ENCODE assay signal across 18 cellular contexts in the genomic region with DNA sequence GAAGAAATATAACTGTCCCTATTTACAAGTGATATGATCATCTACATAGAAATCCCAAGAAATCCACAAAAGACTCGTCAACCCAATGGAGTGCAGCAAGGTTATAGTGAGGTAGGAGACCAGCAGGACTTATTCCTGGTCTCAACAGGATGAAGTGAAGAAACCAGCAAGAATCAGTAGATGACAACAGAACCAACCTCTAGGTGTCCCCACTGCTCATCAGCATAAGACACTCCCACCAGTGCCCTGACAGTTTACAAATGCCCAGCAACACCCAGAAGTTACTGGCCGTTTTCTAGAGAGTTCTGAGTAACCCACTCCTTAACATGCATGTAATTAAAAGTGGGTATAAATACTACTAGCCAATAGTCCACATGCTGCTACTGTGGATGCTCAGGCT.
DNase-seq lines count a peak whose midpoint lies in the region; FAIRE-seq and TF ChIP-seq lines count a peak whose summit lies in the region.
"Had no signal": no experiment of that assay in that cellular context is flagged by ENCODE, and none has a peak within 500 bp of the region (broad histone marks: within the 10 kb centered on the region; RNA-seq: fewer than 3 reads in every experiment).

No MANE protein-coding gene starts in this region.

- H3K27ac Mint-ChIP-seq in nephron progenitor cell, result no peak overlapping the region
- H3K27ac Mint-ChIP-seq: activated T-helper 2 cell treated with anti-CD3 and anti-CD28 coated beads, Interferon-gamma antibody, Interleukin-2, Interleukin-4, amounts not matched to agents 10 μg/mL and 5 μg/mL and 100 μg/mL, durations not matched to agents 14 hours and 24 hours and 36 hours; natural killer cell; stimulated activated memory B cell treated with anti-CD40 and anti-IgM and Interleukin-4, amounts not matched to agents 10 μg/mL and 1 μg/mL and 100 μg/mL, for 72 hours had no signal

- H3K27me3 Mint-ChIP-seq in nephron progenitor cell (ENCODE audit: low read depth, poor library complexity), result peaks cover under 1% of the 10 kb centered on the region
- H3K27me3 Mint-ChIP-seq: stimulated activated memory B cell treated with anti-CD40 and anti-IgM and Interleukin-4, amounts not matched to agents 10 μg/mL and 1 μg/mL and 100 μg/mL, for 72 hours had no signal

- no peak overlapping the region for H3K27ac ChIP-seq in VCaP
- H3K27ac ChIP-seq: gastrocnemius medialis, KMS-11, spleen, tibial artery had no signal

- H3K4me1 Mint-ChIP-seq in nephron progenitor cell, result no peaks in the 10 kb centered on the region
- H3K4me1 Mint-ChIP-seq: natural killer cell; stimulated activated memory B cell treated with anti-CD40 and anti-IgM and Interleukin-4, amounts not matched to agents 10 μg/mL and 1 μg/mL and 100 μg/mL, for 72 hours had no signal

- H3K4me3 Mint-ChIP-seq in nephron progenitor cell, result no peak overlapping the region
- H3K4me3 Mint-ChIP-seq: natural killer cell; stimulated activated memory B cell treated with anti-CD40 and anti-IgM and Interleukin-4, amounts not matched to agents 10 μg/mL and 1 μg/mL and 100 μg/mL, for 72 hours had no signal

- no peaks in the 10 kb centered on the region for H3K36me3 Mint-ChIP-seq in nephron progenitor cell (ENCODE audit: low read depth)
- H3K36me3 Mint-ChIP-seq: stimulated activated memory B cell treated with anti-CD40 and anti-IgM and Interleukin-4, amounts not matched to agents 10 μg/mL and 1 μg/mL and 100 μg/mL, for 72 hours had no signal

- TF ChIP-seq CTCF in VCaP (conservative IDR thresholded peaks at IDR 0.05) (peak; percentile 45), nephron progenitor cell (IDR thresholded peaks at IDR 0.05) (no peak)

- DNase-seq in GM03348 (ENCODE audit: low spot score), result peak; percentile 2
- peak; percentile 18 for DNase-seq in Jurkat, Clone E6-1 (ENCODE audit: low read depth, low spot score)
- peak; percentile 16 for DNase-seq in iris pigment epithelial cell (ENCODE audit: low read depth)
- DNase-seq in nephron progenitor cell, result no peak
- no peak for DNase-seq in activated T-cell treated with anti-CD3 and anti-CD28 coated beads, Interleukin-2, amount 50 U/mL, for 48 hours
- no peak for DNase-seq in urothelium cell line (ENCODE audit: low spot score)
- DNase-seq: C1 segment of cervical spinal cord, DND-41, gastrocnemius medialis, natural killer cell, spleen, SW 1271, tibial artery had no signal

- no peak overlapping the region for H3K4me3 ChIP-seq in Jurkat, Clone E6-1 (ENCODE audit: low read length)
- H3K4me3 ChIP-seq: gastrocnemius medialis, lung, spleen, tibial artery had no signal

- H3K9me3 Mint-ChIP-seq in nephron progenitor cell, result no peaks in the 10 kb centered on the region

- FAIRE-seq in urothelium cell line (lab: Jason Lieb, UNC), result no peak

Comparison
In these comparisons a context has a peak if more than half of its experiments do, and no peak if none do; other contexts are left out.
1. DNase-seq: peak in GM03348 (single experiment), Jurkat, Clone E6-1 (single experiment) and iris pigment epithelial cell (single experiment); none in nephron progenitor cell (single experiment), activated T-cell treated with anti-CD3 and anti-CD28 coated beads, Interleukin-2, amount 50 U/mL, for 48 hours (0 of 2) and urothelium cell line (single experiment).